ENCODE assay signal across 11 cellular contexts in genomic region chr7:512541-513311, GRCh38. TPM values are rescaled to one million over a fixed set of nuclear protein-coding genes. Genes with fewer than 3 reads are reported as not detected.
DNase-seq lines count a peak whose midpoint lies in the region; ATAC-seq, FAIRE-seq and TF ChIP-seq lines count a peak whose summit lies in the region.
"Had no signal": no experiment of that assay in that cellular context is flagged by ENCODE, and none has a peak within 500 bp of the region (broad histone marks: within the 10 kb centered on the region; RNA-seq: fewer than 3 reads in every experiment).

No MANE protein-coding gene starts in this region.

- H3K9me3 ChIP-seq in endothelial cell of umbilical vein (replicated peaks; ENCODE audit: control insufficient read depth, insufficient read depth, low read length) = no peaks in the 10 kb centered on the region
- H3K9me3 ChIP-seq: right lobe of liver had no signal

- H4K20me1 ChIP-seq in endothelial cell of umbilical vein (replicated peaks; ENCODE audit: control insufficient read depth, extremely low read depth, insufficient read depth, low read length) = no peaks in the 10 kb centered on the region

- no peak for ATAC-seq in HG03521 (IDR thresholded peaks at IDR 0.05; ENCODE audit: unreplicated experiment)
- ATAC-seq: right lobe of liver had no signal

- peaks cover 65% of the 10 kb centered on the region for H3K79me2 ChIP-seq in endothelial cell of umbilical vein (ENCODE audit: control insufficient read depth, insufficient read depth, low read length)

- DNase-seq in DMS79 treated with DMSO at 0.1 percent for 48 hours (lab: John Stamatoyannopoulos, UW) (peak; percentile 96), NCI-H2196 treated with DMSO at 0.1 percent for 48 hours (lab: John Stamatoyannopoulos, UW; ENCODE audit: unreplicated experiment) (peak; percentile 49), endothelial cell of umbilical vein (ENCODE audit: low read depth, low spot score) (no peak), GM13977 (ENCODE audit: low spot score) (no peak), NCI-H2171 treated with DMSO at 0.1 percent for 48 hours (lab: John Stamatoyannopoulos, UW) (no peak)
- DNase-seq in activated CD4-positive, alpha-beta T cell treated with anti-CD3 and anti-CD28 coated beads, Interleukin-2, amount 50 U/mL, for 4 hours = no peak
- DNase-seq: PC-9; stimulated activated CD8-positive, alpha-beta memory T cell treated with anti-CD3 and anti-CD28 coated beads, Interleukin-4, amount 100 ng/mL, for 48 hours had no signal

- H3K9ac ChIP-seq in endothelial cell of umbilical vein (replicated peaks; ENCODE audit: extremely low read depth, insufficient read depth, low read length) (no peak overlapping the region), rectal smooth muscle tissue (ENCODE audit: low read length) (no peak overlapping the region)

- H3K36me3 ChIP-seq in endothelial cell of umbilical vein (ENCODE audit: control insufficient read depth in 2 of 2, extremely low read depth in 1 of 2, insufficient read depth in 2 of 2, low read length in 2 of 2) (peaks cover 4 to 5% of the 10 kb centered on the region in 2 experiments), rectal smooth muscle tissue (ENCODE audit: control insufficient read depth, insufficient read depth, low read length) (peaks cover 7% of the 10 kb centered on the region)
- H3K36me3 ChIP-seq: right lobe of liver had no signal

- no peak for TF ChIP-seq CTCF in endothelial cell of umbilical vein (IDR thresholded peaks at IDR 0.05; ENCODE audit: extremely low read depth in 1 of 2, insufficient read depth in 1 of 2, low read depth in 1 of 2, low read length in 2 of 2)
- TF ChIP-seq CTCF in GM13977 (IDR thresholded peaks at IDR 0.05; ENCODE audit: extremely low read depth, insufficient read depth, missing control alignments) = no peak

- H3K9me1 ChIP-seq in endothelial cell of umbilical vein (replicated peaks; ENCODE audit: control insufficient read depth, extremely low read depth, insufficient read depth, low read length) = no peaks in the 10 kb centered on the region

- H3K4me3 ChIP-seq in endothelial cell of umbilical vein (replicated peaks in 1 of 3; ENCODE audit: insufficient read depth in 1 of 3, low read depth in 1 of 3, low read length in 3 of 3) (no peak overlapping the region), rectal smooth muscle tissue (ENCODE audit: low read length) (no peak overlapping the region)
- H3K4me3 ChIP-seq: PC-9, right lobe of liver had no signal

- in situ Hi-C loops in GM13977 (cut with MboI; ENCODE audit: low pct_unique_long_range_greater_than_20kb, low sequenced_read_pairs, unreplicated experiment) = no loop called here

- FAIRE-seq in endothelial cell of umbilical vein (lab: Jason Lieb, UNC) = no peak

- BruUV-seq in endothelial cell of umbilical vein (replicated peaks; lab: Mats Ljungman, UMichigan) = no TSS peak

- H3K27me3 ChIP-seq in endothelial cell of umbilical vein (ENCODE audit: control insufficient read depth in 2 of 2, insufficient read depth in 2 of 2, low read length in 2 of 2) (no peaks in the 10 kb centered on the region), rectal smooth muscle tissue (ENCODE audit: control insufficient read depth, insufficient read depth, low read length) (no peaks in the 10 kb centered on the region)
- H3K27me3 ChIP-seq: right lobe of liver had no signal

- dilution Hi-C loops in endothelial cell of umbilical vein (cut with MboI; ENCODE audit: extremely low pct_ligation_motif_present, low sequenced_read_pairs) = no loop called here

- H3K4me1 ChIP-seq in endothelial cell of umbilical vein (ENCODE audit: control insufficient read depth, extremely low read depth, insufficient read depth, low read length) (peaks cover 29% of the 10 kb centered on the region), rectal smooth muscle tissue (ENCODE audit: control insufficient read depth, insufficient read depth, low read length) (peaks cover 8% of the 10 kb centered on the region)
- H3K4me1 ChIP-seq: right lobe of liver had no signal

- no peak for TF ChIP-seq POLR2A in endothelial cell of umbilical vein (IDR thresholded peaks at IDR 0.05; ENCODE audit: low read depth, low read length)

- H2AFZ ChIP-seq in endothelial cell of umbilical vein (ENCODE audit: low read depth, low read length) = no peak overlapping the region
- H2AFZ ChIP-seq: PC-9 had no signal

- POLR2A ChIA-PET in endothelial cell of umbilical vein (lab: Charles Lee) = no interaction called here

- intact Hi-C loops in endothelial cell of umbilical vein (cut with micrococcal nuclease) = no loop called here

- CTCF ChIA-PET in endothelial cell of umbilical vein (lab: Charles Lee) = interaction anchor here (1.3 kb wide), 1 partner anchor 181 kb away, joined by 3 read pairs; no protein-coding TSS in a partner anchor

- H3K4me2 ChIP-seq in endothelial cell of umbilical vein (ENCODE audit: insufficient read depth, low read length) = no peak overlapping the region
- H3K4me2 ChIP-seq: PC-9 had no signal

- H3K27ac ChIP-seq in endothelial cell of umbilical vein (ENCODE audit: insufficient read depth, low read depth, low read length) = peak overlapping the region; percentile 72
- peak overlapping the region; percentile 45 for H3K27ac ChIP-seq in rectal smooth muscle tissue (ENCODE audit: low read depth, low read length)
- H3K27ac ChIP-seq: PC-9, right lobe of liver had no signal

TF ChIP-seq in endothelial cell of umbilical vein, 7 proteins besides CTCF, POLR2A, EP300 and RAD21:
- TF ChIP-seq GATA2 (IDR thresholded peaks at IDR 0.05; ENCODE audit: insufficient read depth, insufficient read length, low read depth, low read length) (no peak), EZH2 (IDR thresholded peaks at IDR 0.05; ENCODE audit: borderline replicate concordance, low read depth, low read length, severe bottlenecking) (no peak), MAX (IDR thresholded peaks at IDR 0.05; ENCODE audit: insufficient read depth, insufficient read length) (no peak), FOS (IDR thresholded peaks at IDR 0.05; ENCODE audit: borderline replicate concordance, insufficient read depth, low read length) (no peak), JUN (IDR thresholded peaks at IDR 0.05; ENCODE audit: borderline replicate concordance, insufficient read depth, insufficient read length, low read depth) (no peak), POLR2AphosphoS5 (IDR thresholded peaks at IDR 0.05; ENCODE audit: insufficient read depth, low read depth, low read length) (no peak), MYC (IDR thresholded peaks at IDR 0.05; ENCODE audit: low read depth, low read length) (no peak)

RNA-seq across cellular contexts. Expression of gene PDGFA, which starts 6.9 kb away (rescaled TPM):
- total RNA-seq in endothelial cell of umbilical vein = 62.4 and 68.1 TPM in 2 replicates
- polyA plus RNA-seq in endothelial cell of umbilical vein = 17.4 and 23.2 TPM in 2 replicates
- polyA plus RNA-seq in endothelial cell of umbilical vein (2011; cell fraction: cytosol; rRNA removed) = 17.9 and 24.0 TPM in 2 replicates
- polyA plus RNA-seq in endothelial cell of umbilical vein (2011; cell fraction: nucleus; rRNA removed) = 20.1 and 24.5 TPM in 2 replicates
- polyA plus RNA-seq in endothelial cell of umbilical vein (2012) = 14.5 and 16.4 TPM in 2 replicates
- 51.3 and 58.0 TPM in 2 replicates for polyA minus RNA-seq in endothelial cell of umbilical vein
- 23.2 TPM for polyA minus RNA-seq in endothelial cell of umbilical vein (2011; cell fraction: cytosol; rRNA and poly(A)+ RNA removed)
- polyA minus RNA-seq in endothelial cell of umbilical vein (2011; cell fraction: nucleus; rRNA and poly(A)+ RNA removed) = 8.3 and 12.9 TPM in 2 replicates

Comparison
In these comparisons a context has a peak if more than half of its experiments do, and no peak if none do; other contexts are left out.
1. DNase-seq: peak in DMS79 treated with DMSO at 0.1 percent for 48 hours (single experiment) and NCI-H2196 treated with DMSO at 0.1 percent for 48 hours (single experiment); none in endothelial cell of umbilical vein (single experiment), GM13977 (single experiment), NCI-H2171 treated with DMSO at 0.1 percent for 48 hours (single experiment) and activated CD4-positive, alpha-beta T cell treated with anti-CD3 and anti-CD28 coated beads, Interleukin-2, amount 50 U/mL, for 4 hours (0 of 2).